Comparison of ENCODE assay signal across 8 cellular contexts in genomic region chrX:150365051-150365952, GRCh38. TPM values are rescaled to one million over a fixed set of nuclear protein-coding genes. Genes with fewer than 3 reads are reported as not detected.
DNase-seq lines count a peak whose midpoint lies in the region; ATAC-seq and TF ChIP-seq lines count a peak whose summit lies in the region.

No MANE protein-coding gene starts in this region.

- H3K9ac ChIP-seq in BLaER1 = no peak overlapping the region
- H3K9ac ChIP-seq in HUES6 (ENCODE audit: low read length) = peak overlapping the region; percentile 67
- H3K9ac ChIP-seq in SK-N-SH = peak overlapping the region; percentile 48; the same call in 1 of the 2 replicates
- no peak overlapping the region for H3K9ac ChIP-seq in trophoblast cell (ENCODE audit: low read length)

- peak overlapping the region; percentile 89 for H3K4me2 ChIP-seq in BLaER1
- H3K4me2 ChIP-seq in SK-N-SH = peak overlapping the region; percentile 68
- peak overlapping the region; percentile 75 for H3K4me2 ChIP-seq in trophoblast cell (ENCODE audit: low read length)

- no peaks in the 10 kb centered on the region for H3K79me1 ChIP-seq in trophoblast cell (ENCODE audit: low read length)

- no peak overlapping the region for H2BK120ac ChIP-seq in trophoblast cell (ENCODE audit: insufficient read depth, low read length, poor library complexity)

- TF ChIP-seq CTCF in SK-N-SH (IDR thresholded peaks at IDR 0.05) = peak; percentile 52
- peak; percentile 72 for TF ChIP-seq CTCF in left ventricle myocardium inferior (IDR thresholded peaks at IDR 0.05; ENCODE audit: borderline replicate concordance)

- peaks cover 48% of the 10 kb centered on the region for H3K9me3 ChIP-seq in BLaER1
- H3K9me3 ChIP-seq in HUES6 (ENCODE audit: control insufficient read depth, insufficient read depth, low read depth, low read length) = no peaks in the 10 kb centered on the region
- no peaks in the 10 kb centered on the region for H3K9me3 ChIP-seq in SK-N-SH
- no peaks in the 10 kb centered on the region for H3K9me3 ChIP-seq in left ventricle myocardium inferior (replicated peaks)
- H3K9me3 ChIP-seq in trophoblast cell (ENCODE audit: insufficient read depth, low read depth, low read length) = no peaks in the 10 kb centered on the region

- H4K91ac ChIP-seq in trophoblast cell (ENCODE audit: low read depth, low read length) = no peak overlapping the region

- no peak overlapping the region for H2BK12ac ChIP-seq in trophoblast cell (ENCODE audit: low read length)

- POLR2A ChIA-PET in SK-N-SH (lab: Yijun Ruan, JAX) = no interaction called here

- no peak overlapping the region for H3K27ac ChIP-seq in BLaER1
- H3K27ac ChIP-seq in HUES6 (ENCODE audit: low read depth, low read length) = no peak overlapping the region
- H3K27ac ChIP-seq in SK-N-SH (ENCODE audit: low read depth in 2 of 2, low read length in 1 of 2) = peak overlapping the region in 1 of 2 experiments; percentile 65; a peak in 2 of 4 replicates
- H3K27ac ChIP-seq in left ventricle myocardium inferior (replicated peaks) = peak overlapping the region; percentile 84
- no peak overlapping the region for H3K27ac ChIP-seq in trophoblast cell (ENCODE audit: low read depth, low read length)

- no peak overlapping the region for H2AK5ac ChIP-seq in trophoblast cell (ENCODE audit: low read length)

- WGBS in SK-N-SH (ENCODE audit: low lambda C conversion rate) = 43% methylated on average over 37 of the region's 75 CpGs
- WGBS in trophoblast cell (ENCODE audit: extremely low coverage, insufficient coverage, insufficient read length) = no CpG with 5 or more reads among the region's 75 CpGs

- peaks cover 66% of the 10 kb centered on the region for H3K27me3 ChIP-seq in BLaER1
- H3K27me3 ChIP-seq in HUES6 (ENCODE audit: control insufficient read depth, insufficient read depth, low read length) = peaks cover 71% of the 10 kb centered on the region
- H3K27me3 ChIP-seq in SK-N-SH (ENCODE audit: insufficient read depth) = no peaks in the 10 kb centered on the region; the same call in 1 of the 2 replicates
- H3K27me3 ChIP-seq in left ventricle myocardium inferior (ENCODE audit: low read depth) = peaks cover 7% of the 10 kb centered on the region
- peaks cover 53% of the 10 kb centered on the region for H3K27me3 ChIP-seq in trophoblast cell (ENCODE audit: insufficient read depth, low read length)

- H3K23ac ChIP-seq in trophoblast cell (ENCODE audit: low read length) = no peak overlapping the region

- H4K8ac ChIP-seq in trophoblast cell (ENCODE audit: low read depth, low read length) = no peak overlapping the region

- no peak overlapping the region for H4K12ac ChIP-seq in trophoblast cell (ENCODE audit: low read depth, low read length)

- H3K18ac ChIP-seq in trophoblast cell (ENCODE audit: low read length) = no peak overlapping the region

- H4K20me1 ChIP-seq in BLaER1 = peaks cover 28% of the 10 kb centered on the region
- H4K20me1 ChIP-seq in SK-N-SH (ENCODE audit: insufficient read depth) = no peaks in the 10 kb centered on the region

- H3K79me2 ChIP-seq in SK-N-SH (ENCODE audit: insufficient read depth) (peaks cover 57% of the 10 kb centered on the region), trophoblast cell (ENCODE audit: control insufficient read depth, insufficient read depth, low read length, poor library complexity) (no peaks in the 10 kb centered on the region)

- no peak overlapping the region for H2AFZ ChIP-seq in SK-N-SH (ENCODE audit: low read depth)
- no peak overlapping the region for H2AFZ ChIP-seq in trophoblast cell (ENCODE audit: insufficient read depth, low read length, poor library complexity)

- no peak overlapping the region for H2BK5ac ChIP-seq in trophoblast cell (ENCODE audit: low read depth, low read length, poor library complexity)

- H3K4ac ChIP-seq in trophoblast cell (ENCODE audit: low read depth, low read length) = no peak overlapping the region

- peaks cover 6% of the 10 kb centered on the region for H3F3A ChIP-seq in SK-N-SH (replicated peaks; ENCODE audit: insufficient read depth)

- H3K36me3 ChIP-seq in BLaER1 = no peaks in the 10 kb centered on the region
- no peaks in the 10 kb centered on the region for H3K36me3 ChIP-seq in HUES6 (ENCODE audit: control insufficient read depth, insufficient read depth, low read length)
- no peaks in the 10 kb centered on the region for H3K36me3 ChIP-seq in SK-N-SH (replicated peaks in 1 of 2; ENCODE audit: control insufficient read depth in 1 of 2, insufficient read depth in 2 of 2, low read length in 1 of 2)
- H3K36me3 ChIP-seq in left ventricle myocardium inferior = no peaks in the 10 kb centered on the region
- H3K36me3 ChIP-seq in trophoblast cell (ENCODE audit: control insufficient read depth in 1 of 2, insufficient read depth in 2 of 2, low read length in 2 of 2) = no peaks in the 10 kb centered on the region

- CTCF ChIA-PET in SK-N-SH (lab: Yijun Ruan, JAX) = interaction anchor here (0.6 to 4.8 kb wide), 19 partner anchors 11 to 406 kb away, joined by 3 to 18 read pairs (median 3); no protein-coding TSS in a partner anchor

- peak; percentile 46 for TF ChIP-seq RAD21 in SK-N-SH (IDR thresholded peaks at IDR 0.05; ENCODE audit: low read length)

- H3K4me1 ChIP-seq in BLaER1 (peaks cover 35% of the 10 kb centered on the region), HUES6 (ENCODE audit: control insufficient read depth, insufficient read depth, low read length) (peaks cover 18% of the 10 kb centered on the region), SK-N-SH (ENCODE audit: control insufficient read depth in 1 of 2, insufficient read depth in 2 of 2, low read depth in 1 of 2, low read length in 1 of 2) (peaks cover 0 to 16% of the 10 kb centered on the region in 2 experiments; a peak in 1 of 4 replicates), left ventricle myocardium inferior (peaks cover 25% of the 10 kb centered on the region), trophoblast cell (ENCODE audit: control insufficient read depth in 1 of 2, insufficient read depth in 2 of 2, low read length in 2 of 2) (peaks cover 4 to 13% of the 10 kb centered on the region in 2 experiments)

- intact Hi-C loops in left ventricle myocardium inferior (cut with micrococcal nuclease) = no loop called here

- TF ChIP-seq EP300 in SK-N-SH (IDR thresholded peaks at IDR 0.05; ENCODE audit: borderline replicate concordance in 1 of 2, low read depth in 1 of 2, low read length in 1 of 2) = no peak

- no peaks in the 10 kb centered on the region for H3K9me2 ChIP-seq in SK-N-SH

- peak; percentile 78 for DNase-seq in SK-N-SH
- DNase-seq in amygdala (lab: John Stamatoyannopoulos, UW) = peak in 53 of 56 donors; percentile 5 to 84 (median 62)
- peak; percentile 76 for DNase-seq in left ventricle myocardium inferior
- DNase-seq in trophoblast cell = peak in 1 of 2 donors; percentile 46

- H3K4me3 ChIP-seq in BLaER1 = peak overlapping the region; percentile 67
- peak overlapping the region; percentile 78 for H3K4me3 ChIP-seq in HUES6 (ENCODE audit: low read depth, low read length)
- peak overlapping the region; percentile 46 to 58; a peak in 3 of 4 replicates for H3K4me3 ChIP-seq in SK-N-SH (ENCODE audit: low read depth in 2 of 2, low read length in 1 of 2)
- H3K4me3 ChIP-seq in left ventricle myocardium inferior = peak overlapping the region; percentile 73
- no peak overlapping the region for H3K4me3 ChIP-seq in trophoblast cell (ENCODE audit: low read depth, low read length)

- H3K14ac ChIP-seq in trophoblast cell (ENCODE audit: low read length) = no peak overlapping the region

- no peak for ATAC-seq in HG02938 (IDR thresholded peaks at IDR 0.05; ENCODE audit: unreplicated experiment)
- ATAC-seq in HG03175 (IDR thresholded peaks at IDR 0.05; ENCODE audit: unreplicated experiment) = no peak

TF ChIP-seq in SK-N-SH, 30 proteins besides CTCF, POLR2A, EP300 and RAD21:
- TF ChIP-seq SMC3 (IDR thresholded peaks at IDR 0.05; ENCODE audit: low read depth, low read length) (peak; percentile 24; the same call in 1 of the 2 replicates), ELF1 (IDR thresholded peaks at IDR 0.05) (no peak)

RNA-seq across cellular contexts. Expression of gene MAMLD1, which starts 2.2 kb away (rescaled TPM):
- 2.9 and 4.4 TPM in 2 replicates for polyA plus RNA-seq in SK-N-SH (2012; rRNA removed)
- 2.8 and 2.9 TPM in 2 replicates for polyA plus RNA-seq in SK-N-SH (2012; cell fraction: cytosol; rRNA removed)
- 20.1 and 20.2 TPM in 2 replicates for polyA plus RNA-seq in SK-N-SH (2012; cell fraction: nucleus; rRNA removed)
- 1.8 TPM for total RNA-seq in left ventricle myocardium inferior
- 0.03 and 0.04 TPM in 2 replicates for polyA plus RNA-seq in trophoblast cell (2013)

Comparison
In these comparisons a context has a peak if more than half of its experiments do, and no peak if none do; other contexts are left out.
1. H3K9ac ChIP-seq: peak in HUES6 (single experiment) and SK-N-SH (single experiment); none in BLaER1 (single experiment) and trophoblast cell (single experiment).
2. Peak in every context shown above with its lines, with median percentiles within 50 percentile points of each other: H3K4me2 ChIP-seq.